1 cellular context compared by ENCODE assay signal in the genomic region with DNA sequence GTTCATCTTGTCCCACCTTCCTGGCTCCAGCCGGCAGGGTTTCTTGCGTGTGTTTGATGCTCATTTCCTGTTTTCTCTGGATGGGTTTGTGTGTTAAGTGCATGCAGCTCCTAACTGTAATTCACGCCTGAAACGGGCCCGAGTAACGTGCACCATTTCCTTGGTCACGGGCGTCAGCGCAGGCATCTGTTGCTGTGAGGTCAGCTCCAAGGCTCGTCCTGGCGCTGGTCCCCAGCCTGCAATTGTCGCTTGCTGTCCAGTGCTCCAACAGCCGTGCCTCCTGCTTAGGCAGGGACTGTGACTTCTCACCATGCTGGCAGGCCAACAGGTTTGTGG.
TF ChIP-seq lines count a peak whose summit lies in the region.

No MANE protein-coding gene starts in this region.

TF ChIP-seq in H1, 55 proteins besides CTCF, POLR2A, EP300 and RAD21 (continued from another document):
- TF ChIP-seq, protein P1, sequence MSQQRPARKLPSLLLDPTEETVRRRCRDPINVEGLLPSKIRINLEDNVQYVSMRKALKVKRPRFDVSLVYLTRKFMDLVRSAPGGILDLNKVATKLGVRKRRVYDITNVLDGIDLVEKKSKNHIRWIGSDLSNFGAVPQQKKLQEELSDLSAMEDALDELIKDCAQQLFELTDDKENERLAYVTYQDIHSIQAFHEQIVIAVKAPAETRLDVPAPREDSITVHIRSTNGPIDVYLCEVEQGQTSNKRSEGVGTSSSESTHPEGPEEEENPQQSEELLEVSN (IDR thresholded peaks at IDR 0.05), result no peak
- TF ChIP-seq EZH2 (IDR thresholded peaks at IDR 0.05; ENCODE audit: low read depth, low read length, severe bottlenecking) (no peak), RXRA (IDR thresholded peaks at IDR 0.05; ENCODE audit: insufficient read depth, low read depth, low read length) (no peak), SIX5 (IDR thresholded peaks at IDR 0.05; ENCODE audit: low read depth, low read length) (no peak), BCL11A (IDR thresholded peaks at IDR 0.05; ENCODE audit: low read depth in 2 of 2, low read length in 2 of 2) (no peak), RFX5 (IDR thresholded peaks at IDR 0.05; ENCODE audit: borderline replicate concordance, low read depth, low read length) (no peak), SIN3A (conservative IDR thresholded peaks at IDR 0.05 in 1 of 2, IDR thresholded peaks at IDR 0.05 in 1 of 2; ENCODE audit: low read depth in 1 of 2, low read length in 2 of 2) (no peak), FOSL1 (IDR thresholded peaks at IDR 0.05; ENCODE audit: insufficient read depth, low read depth, low read length) (no peak), HDAC6 (IDR thresholded peaks at IDR 0.05; ENCODE audit: low read depth, low read length) (no peak), PHF8 (conservative IDR thresholded peaks at IDR 0.05; ENCODE audit: low read depth, low read length) (no peak), SIRT6 (IDR thresholded peaks at IDR 0.05; ENCODE audit: low read length) (no peak), ASH2L (IDR thresholded peaks at IDR 0.05; ENCODE audit: low read length) (no peak)
